26 cellular contexts compared by ENCODE assay signal in the genomic region with DNA sequence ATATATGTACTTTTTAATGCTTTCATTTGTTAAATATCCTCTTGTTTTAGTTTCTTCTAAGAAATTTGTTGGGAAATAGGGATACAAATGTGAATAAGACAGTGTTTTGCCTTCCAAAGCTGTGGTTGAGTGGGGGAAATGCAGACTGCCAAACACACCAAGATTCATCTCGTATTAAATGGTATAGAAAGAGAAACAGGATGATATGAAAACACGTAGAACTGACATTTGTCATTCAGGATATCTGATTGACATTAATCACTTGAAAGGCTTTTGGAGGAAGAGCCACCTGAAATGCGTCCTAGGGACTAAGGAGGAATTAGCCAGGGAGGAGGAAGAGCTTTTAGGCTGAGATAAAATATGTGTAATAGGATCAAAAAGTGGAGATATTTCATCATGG.
"Had no signal": no experiment of that assay in that cellular context is flagged by ENCODE, and none has a peak within 500 bp of the region (broad histone marks: within the 10 kb centered on the region; RNA-seq: fewer than 3 reads in every experiment).

No MANE protein-coding gene starts in this region.

- FAIRE-seq: small intestine had no signal

- H2AFZ ChIP-seq: parathyroid adenoma had no signal

- H3K4me3 ChIP-seq: ovary, psoas muscle, right lobe of liver, sigmoid colon, suprapubic skin, testis, tibial artery, transverse colon, upper lobe of right lung, uterus had no signal

- H3K9ac ChIP-seq: parathyroid adenoma had no signal

- ATAC-seq: psoas muscle; right cardiac atrium; right lobe of liver; stimulated activated memory B cell treated with anti-CD40 and anti-IgM and Interleukin-4, amounts not matched to agents 10 μg/mL and 1 μg/mL and 100 μg/mL, for 72 hours; stimulated activated naive CD8-positive, alpha-beta T cell treated with anti-CD3 and anti-CD28 coated beads, Interleukin-15, amount 100 ng/mL, for 72 hours; stimulated activated naive CD8-positive, alpha-beta T cell treated with anti-CD3 and anti-CD28 coated beads, Interleukin-15, Interleukin-2, amounts not matched to agents 100 U/mL and 50 U/mL, for 24 hours; upper lobe of right lung had no signal

- H3K4me1 ChIP-seq: parathyroid adenoma, psoas muscle, right lobe of liver, suprapubic skin, testis, transverse colon, upper lobe of right lung, uterus had no signal

- H3K27ac ChIP-seq: neutrophil, ovary, parathyroid adenoma, psoas muscle, right lobe of liver, sigmoid colon, suprapubic skin, testis, tibial artery, transverse colon, upper lobe of right lung, uterus had no signal

- DNase-seq: naive thymus-derived CD4-positive, alpha-beta T cell; nucleus accumbens; ovary; posterior cingulate gyrus; psoas muscle; right cardiac atrium; sigmoid colon; small intestine; stimulated activated CD4-positive, alpha-beta T cell treated with anti-CD3 and anti-CD28 coated beads, Interleukin-1b, Interleukin-23, amount 100 ng/mL, for 48 hours; stimulated activated CD4-positive, alpha-beta T cell treated with anti-CD3 and anti-CD28 coated beads, Interleukin-4, amount 100 ng/mL, for 1 hour; stimulated activated CD4-positive, alpha-beta T cell treated with anti-CD3 and anti-CD28 coated beads, Interleukin-4, amount 100 ng/mL, for 4 hours; stimulated activated CD8-positive, alpha-beta memory T cell treated with anti-CD3 and anti-CD28 coated beads, Interleukin-4, amount 100 ng/mL, for 48 hours; stimulated activated naive CD4-positive, alpha-beta T cell; stimulated activated naive CD8-positive, alpha-beta T cell treated with anti-CD3 and anti-CD28 coated beads, Interleukin-15, amount 100 ng/mL, for 72 hours; stimulated activated naive CD8-positive, alpha-beta T cell treated with anti-CD3 and anti-CD28 coated beads, Interleukin-15, Interleukin-2, amounts not matched to agents 100 U/mL and 50 U/mL, for 24 hours; substantia nigra; testis; tibial artery; transverse colon; upper lobe of right lung; uterus had no signal

- H3K9me3 ChIP-seq: neutrophil, ovary, psoas muscle, right lobe of liver, sigmoid colon, suprapubic skin, testis, tibial artery, transverse colon, upper lobe of right lung, uterus had no signal

- H3K79me2 ChIP-seq: parathyroid adenoma had no signal

- H3K27me3 ChIP-seq: neutrophil, ovary, right lobe of liver, sigmoid colon, suprapubic skin, testis, tibial artery, transverse colon, upper lobe of right lung, uterus had no signal

- H3K36me3 ChIP-seq: neutrophil, ovary, right lobe of liver, sigmoid colon, suprapubic skin, tibial artery, transverse colon, upper lobe of right lung, uterus had no signal
